In the genomic region with DNA sequence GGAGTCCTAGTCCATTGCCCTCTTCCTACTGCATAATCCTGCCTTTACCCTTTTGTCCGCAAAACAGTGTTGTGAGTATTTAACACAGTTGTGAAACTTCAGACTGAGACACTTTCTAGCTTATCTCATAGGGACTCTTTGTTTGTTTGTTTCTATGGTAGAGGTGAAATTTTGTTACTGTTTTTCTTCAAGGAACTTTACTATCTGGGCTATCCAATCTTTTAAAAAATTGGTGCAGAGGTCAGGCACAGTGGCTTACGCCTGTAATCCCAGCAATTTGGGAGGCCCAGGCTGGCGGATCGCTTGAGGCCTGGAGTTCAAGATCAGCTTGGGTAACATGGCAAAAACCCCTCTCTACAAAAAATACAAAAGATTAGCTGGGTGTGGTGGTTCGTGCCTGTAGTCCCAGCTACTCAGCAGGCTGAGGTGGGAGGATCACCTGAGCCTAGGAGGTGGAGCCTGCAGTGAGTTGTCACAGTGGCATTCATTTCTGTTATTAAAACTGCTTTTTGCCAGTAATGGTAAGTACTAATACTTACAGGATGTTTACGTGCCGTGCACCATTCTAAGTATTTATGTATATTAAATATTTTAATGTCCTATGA, we compare ENCODE assay signal across 18 cellular contexts.
"Had no signal": no experiment of that assay in that cellular context is flagged by ENCODE, and none has a peak within 500 bp of the region (broad histone marks: within the 10 kb centered on the region; RNA-seq: fewer than 3 reads in every experiment).

No MANE protein-coding gene starts in this region.

- H3K9me3 Mint-ChIP-seq: activated naive CD4-positive, alpha-beta T cell treated with anti-CD3 and anti-CD28 coated beads for 36 hours; activated T-helper 2 cell treated with anti-CD3 and anti-CD28 coated beads, Interferon-gamma antibody, Interleukin-2, Interleukin-4, amounts not matched to agents 10 μg/mL and 5 μg/mL and 100 μg/mL, durations not matched to agents 14 hours and 24 hours and 36 hours; natural killer cell; T-helper 2 cell treated with Interferon-gamma antibody and Interleukin-4, amounts not matched to agents 5 μg/mL and 100 μg/mL, for 36 hours had no signal

- H3K36me3 ChIP-seq: adrenal gland had no signal

- H3K4me3 ChIP-seq: adrenal gland, colonic mucosa, esophagus muscularis mucosa, left ventricle myocardium inferior, right atrium auricular region, transverse colon had no signal

- H3K9me3 ChIP-seq: adrenal gland, colonic mucosa, esophagus muscularis mucosa, left ventricle myocardium inferior, right atrium auricular region, transverse colon had no signal

- H3K4me1 Mint-ChIP-seq: natural killer cell had no signal

- H3K27me3 ChIP-seq: adrenal gland, colonic mucosa, esophagus muscularis mucosa, right atrium auricular region, transverse colon had no signal

- DNase-seq: activated CD4-positive, alpha-beta T cell treated with anti-CD3 and anti-CD28 coated beads, Interleukin-2, amount 50 U/mL, for 48 hours; activated CD4-positive, CD25-positive, alpha-beta regulatory T cell treated with anti-CD3 and anti-CD28 coated beads, Interleukin-2, amount 50 U/mL, for 72 hours; activated naive CD4-positive, alpha-beta T cell treated with anti-CD3 and anti-CD28 coated beads for 36 hours; adrenal gland; central memory CD4-positive, alpha-beta T cell; colonic mucosa; hypothalamus; left ventricle myocardium inferior; mesenchymal stem cell; natural killer cell; stimulated activated CD4-positive, alpha-beta T cell treated with anti-CD3 and anti-CD28 coated beads, Interleukin-4, amount 100 ng/mL, for 4 hours; stimulated activated CD8-positive, alpha-beta memory T cell treated with anti-CD3 and anti-CD28 coated beads, Interleukin-4, amount 100 ng/mL, for 48 hours; stimulated activated naive CD4-positive, alpha-beta T cell treated with Interleukin-2 at 50 U/mL for 16 hours; transverse colon had no signal

- H3K27ac Mint-ChIP-seq: activated naive CD4-positive, alpha-beta T cell treated with anti-CD3 and anti-CD28 coated beads for 36 hours; activated T-helper 2 cell treated with anti-CD3 and anti-CD28 coated beads, Interferon-gamma antibody, Interleukin-2, Interleukin-4, amounts not matched to agents 10 μg/mL and 5 μg/mL and 100 μg/mL, durations not matched to agents 14 hours and 24 hours and 36 hours; natural killer cell; T-helper 2 cell treated with Interferon-gamma antibody and Interleukin-4, amounts not matched to agents 5 μg/mL and 100 μg/mL, for 36 hours had no signal

- H3K4me3 Mint-ChIP-seq: activated naive CD4-positive, alpha-beta T cell treated with anti-CD3 and anti-CD28 coated beads for 36 hours; natural killer cell; T-helper 2 cell treated with Interferon-gamma antibody and Interleukin-4, amounts not matched to agents 5 μg/mL and 100 μg/mL, for 36 hours had no signal

- H3K4me1 ChIP-seq: adrenal gland, colonic mucosa, esophagus muscularis mucosa, left ventricle myocardium inferior, right atrium auricular region, transverse colon had no signal

- ATAC-seq: natural killer cell had no signal

- H3K36me3 Mint-ChIP-seq: natural killer cell had no signal

- H3K27ac ChIP-seq: adrenal gland, colonic mucosa, esophagus muscularis mucosa, left ventricle myocardium inferior, right atrium auricular region, transverse colon had no signal
